In genomic region chr7:24857623-24858022, GRCh38 we compare ENCODE assay signal across 27 cellular contexts.
"Had no signal": no experiment of that assay in that cellular context is flagged by ENCODE, and none has a peak within 500 bp of the region (broad histone marks: within the 10 kb centered on the region; RNA-seq: fewer than 3 reads in every experiment).

No MANE protein-coding gene starts in this region.

- ATAC-seq: effector memory CD8-positive, alpha-beta T cell; esophagus mucosa; gastrocnemius medialis; heart right ventricle; left cardiac atrium; left ventricle myocardium superior; lower lobe of right lung; naive thymus-derived CD4-positive, alpha-beta T cell had no signal

- H3K9me3 Mint-ChIP-seq: dendritic cell treated with granulocyte-macrophage colony-stimulating factor and Interleukin-4, amounts not matched to agents 40 ng/mL and 50 ng/mL, for 4 days; effector memory CD8-positive, alpha-beta T cell; endodermal cell; naive thymus-derived CD4-positive, alpha-beta T cell had no signal

- DNase-seq: colonic mucosa; cortex of kidney; effector CD8-positive, alpha-beta T cell; effector memory CD8-positive, alpha-beta T cell; endodermal cell; erythroblast; esophagus squamous epithelium; foreskin fibroblast; foreskin melanocyte; gastrocnemius medialis; glutamatergic neuron; head of caudate nucleus; heart right ventricle; hippocampal formation; left cardiac atrium; left lung; left ventricle myocardium superior; lower lobe of right lung; mesendoderm; midbrain; naive thymus-derived CD4-positive, alpha-beta T cell had no signal

- H3K4me1 ChIP-seq: colonic mucosa, esophagus squamous epithelium, gastrocnemius medialis, heart right ventricle, left lung, lower lobe of right lung had no signal

- H3K27ac ChIP-seq: colonic mucosa, epithelial cell of prostate, esophagus squamous epithelium, gastrocnemius medialis, heart right ventricle, left lung, lower lobe of right lung had no signal

- H3K27me3 ChIP-seq: colonic mucosa, esophagus squamous epithelium, gastrocnemius medialis, heart right ventricle, left lung had no signal

- FAIRE-seq: endometrium, islet of Langerhans, keratinocyte had no signal

- H3K4me1 Mint-ChIP-seq: endodermal cell had no signal

- H3K9me3 ChIP-seq: colonic mucosa, esophagus squamous epithelium, gastrocnemius medialis, heart right ventricle, left lung, lower lobe of right lung had no signal

- H3K27ac Mint-ChIP-seq: dendritic cell treated with granulocyte-macrophage colony-stimulating factor and Interleukin-4, amounts not matched to agents 40 ng/mL and 50 ng/mL, for 4 days; endodermal cell; naive thymus-derived CD4-positive, alpha-beta T cell had no signal

- H3K4me3 ChIP-seq: colonic mucosa, esophagus squamous epithelium, gastrocnemius medialis, heart right ventricle, left lung, lower lobe of right lung had no signal

- H3K36me3 ChIP-seq: colonic mucosa, gastrocnemius medialis had no signal

- H3K27me3 Mint-ChIP-seq: dendritic cell treated with granulocyte-macrophage colony-stimulating factor and Interleukin-4, amounts not matched to agents 40 ng/mL and 50 ng/mL, for 4 days; effector memory CD8-positive, alpha-beta T cell; naive thymus-derived CD4-positive, alpha-beta T cell had no signal

- H3K4me3 Mint-ChIP-seq: dendritic cell treated with granulocyte-macrophage colony-stimulating factor and Interleukin-4, amounts not matched to agents 40 ng/mL and 50 ng/mL, for 4 days; effector memory CD8-positive, alpha-beta T cell; endodermal cell; naive thymus-derived CD4-positive, alpha-beta T cell had no signal
